Comparison of ENCODE assay signal across 21 cellular contexts in the genomic region with DNA sequence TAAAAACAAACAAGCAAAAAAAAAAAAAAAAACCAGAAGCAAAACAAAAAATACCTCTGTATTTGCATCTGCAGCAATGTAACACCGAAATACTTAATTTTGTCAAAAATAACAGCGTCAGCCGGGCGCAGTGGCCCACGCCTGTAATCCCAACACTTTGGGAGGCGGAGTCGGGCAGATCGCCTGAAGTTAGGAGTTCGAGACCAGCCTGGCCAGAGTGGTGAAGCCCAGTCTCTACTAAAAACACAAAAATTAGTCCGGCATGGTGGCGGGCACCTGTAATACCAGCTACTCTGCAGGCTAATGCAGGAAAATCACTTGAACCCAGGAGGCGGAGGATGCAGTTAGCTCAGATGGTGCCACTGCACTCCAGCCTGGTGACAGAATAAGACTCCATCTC.
"Had no signal": no experiment of that assay in that cellular context is flagged by ENCODE, and none has a peak within 500 bp of the region (broad histone marks: within the 10 kb centered on the region; RNA-seq: fewer than 3 reads in every experiment).

No MANE protein-coding gene starts in this region.

- DNase-seq: colonic mucosa; cortex of kidney; dermis blood vessel endothelial cell; dorsolateral prefrontal cortex; effector CD4-positive, alpha-beta T cell; effector CD8-positive, alpha-beta T cell; effector memory CD4-positive, alpha-beta T cell; effector memory CD8-positive, alpha-beta T cell; endodermal cell; erythroblast; esophagus squamous epithelium; foreskin fibroblast; foreskin keratinocyte; foreskin melanocyte; gastrocnemius medialis; glutamatergic neuron; head of caudate nucleus; heart left ventricle; heart right ventricle had no signal

- ATAC-seq: effector memory CD8-positive, alpha-beta T cell; esophagus mucosa; foreskin keratinocyte; gastrocnemius medialis; gastroesophageal sphincter; heart left ventricle; heart right ventricle had no signal
